18 cellular contexts compared by ENCODE assay signal in the genomic region with DNA sequence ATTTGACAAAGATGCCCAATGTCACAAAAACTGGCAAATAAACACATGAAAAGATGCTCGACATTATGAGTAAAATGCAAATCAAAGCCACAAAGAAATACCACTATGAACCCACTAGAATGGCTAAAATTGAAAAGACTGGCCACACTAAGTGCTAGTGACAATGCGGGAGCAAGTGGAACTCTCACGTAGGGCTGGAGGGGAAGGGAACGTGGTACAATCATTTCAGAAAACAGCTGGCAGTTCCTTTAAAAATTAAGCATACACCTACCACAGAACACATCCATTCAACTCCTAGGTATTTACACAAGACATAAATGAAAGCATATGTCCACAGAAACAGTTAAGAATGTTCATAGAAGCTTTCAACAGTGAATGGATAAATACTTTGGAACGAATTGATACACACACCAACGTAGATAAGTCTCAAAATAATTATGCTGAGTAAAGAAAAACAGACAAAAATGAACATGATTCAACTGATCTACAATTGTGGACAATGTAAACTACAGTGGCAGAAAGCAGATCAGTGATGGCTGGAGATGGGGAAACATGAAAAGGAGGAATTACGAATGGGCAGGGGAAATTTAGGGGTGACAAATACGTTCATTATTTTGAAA.
"Had no signal": no experiment of that assay in that cellular context is flagged by ENCODE, and none has a peak within 500 bp of the region (broad histone marks: within the 10 kb centered on the region; RNA-seq: fewer than 3 reads in every experiment).

No MANE protein-coding gene starts in this region.

- DNase-seq: cortex of kidney; effector memory CD8-positive, alpha-beta T cell; head of caudate nucleus; left ventricle myocardium superior; lower lobe of right lung; naive thymus-derived CD8-positive, alpha-beta T cell; nephron progenitor cell; nucleus accumbens; sigmoid colon; stimulated activated CD4-positive, alpha-beta T cell treated with anti-CD3 and anti-CD28 coated beads, Interleukin-2, amount 100 ng/mL, for 24 hours; stimulated activated CD4-positive, alpha-beta T cell treated with anti-CD3 and anti-CD28 coated beads, Interleukin-4, amount 100 ng/mL, for 24 hours; stimulated activated naive CD4-positive, alpha-beta T cell treated with Interleukin-2 at 50 U/mL for 16 hours; stomach; thyroid gland had no signal

- H3K4me1 Mint-ChIP-seq: stimulated activated effector memory CD8-positive, alpha-beta T cell treated with anti-CD3 and anti-CD28 coated beads, Interleukin-12 subunit alpha, Interleukin-12 subunit beta, amount 100 ng/mL, for 72 hours had no signal

- H3K27ac Mint-ChIP-seq: effector memory CD8-positive, alpha-beta T cell; naive thymus-derived CD8-positive, alpha-beta T cell; nephron progenitor cell; stimulated activated effector memory CD8-positive, alpha-beta T cell treated with anti-CD3 and anti-CD28 coated beads, Interleukin-12 subunit alpha, Interleukin-12 subunit beta, amount 100 ng/mL, for 72 hours; type B pancreatic cell had no signal

- H3K36me3 ChIP-seq: lower lobe of right lung, prostate gland, stomach, thyroid gland had no signal

- H3K9me3 ChIP-seq: lower lobe of right lung, prostate gland, right atrium auricular region, sigmoid colon, thyroid gland had no signal

- H3K4me3 Mint-ChIP-seq: effector memory CD8-positive, alpha-beta T cell; naive thymus-derived CD8-positive, alpha-beta T cell; nephron progenitor cell; stimulated activated effector memory CD8-positive, alpha-beta T cell treated with anti-CD3 and anti-CD28 coated beads, Interleukin-12 subunit alpha, Interleukin-12 subunit beta, amount 100 ng/mL, for 72 hours; type B pancreatic cell had no signal

- H3K36me3 Mint-ChIP-seq: stimulated activated effector memory CD8-positive, alpha-beta T cell treated with anti-CD3 and anti-CD28 coated beads, Interleukin-12 subunit alpha, Interleukin-12 subunit beta, amount 100 ng/mL, for 72 hours; type B pancreatic cell had no signal

- ATAC-seq: effector memory CD8-positive, alpha-beta T cell; left ventricle myocardium superior; lower lobe of right lung; naive thymus-derived CD8-positive, alpha-beta T cell; stimulated activated effector memory CD8-positive, alpha-beta T cell treated with anti-CD3 and anti-CD28 coated beads, Interleukin-12 subunit alpha, Interleukin-12 subunit beta, amount 100 ng/mL, for 72 hours had no signal

- H3K27me3 ChIP-seq: right atrium auricular region, sigmoid colon, stomach, thyroid gland had no signal

- H3K4me3 ChIP-seq: lower lobe of right lung, prostate gland, right atrium auricular region, sigmoid colon, stomach, thyroid gland had no signal

- H3K27me3 Mint-ChIP-seq: effector memory CD8-positive, alpha-beta T cell; naive thymus-derived CD8-positive, alpha-beta T cell had no signal

- H3K4me1 ChIP-seq: prostate gland, sigmoid colon, thyroid gland had no signal

- H3K27ac ChIP-seq: lower lobe of right lung, prostate gland, right atrium auricular region, sigmoid colon, stomach, thyroid gland had no signal
